In the genomic region with DNA sequence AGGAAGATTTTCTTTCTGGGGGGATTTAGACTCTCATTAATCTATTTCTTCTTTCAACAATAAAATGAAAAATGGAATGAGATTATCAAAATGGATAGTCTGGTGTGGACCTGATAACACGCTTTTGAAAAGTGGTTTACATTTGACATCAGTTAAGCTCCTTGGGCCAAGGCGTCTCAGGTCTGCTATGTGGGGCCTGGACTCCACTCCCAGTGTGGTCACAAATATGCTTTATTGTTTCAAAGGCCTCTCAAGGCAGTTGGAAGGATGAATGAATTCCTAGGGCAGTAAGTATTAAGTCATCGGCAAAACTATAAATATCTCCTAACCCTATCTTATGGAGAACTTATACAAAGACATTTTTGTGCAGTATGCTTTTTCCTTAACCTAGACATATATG, we compare ENCODE assay signal across 26 cellular contexts.
"Had no signal": no experiment of that assay in that cellular context is flagged by ENCODE, and none has a peak within 500 bp of the region (broad histone marks: within the 10 kb centered on the region; RNA-seq: fewer than 3 reads in every experiment).

No MANE protein-coding gene starts in this region.

- FAIRE-seq: keratinocyte had no signal

- H3K4me3 ChIP-seq: heart right ventricle, hepatocyte, left lung, lower lobe of right lung, ovary, right atrium auricular region, right lobe of liver, smooth muscle cell, stomach, testis, thyroid gland, uterus had no signal

- H3K9me3 ChIP-seq: heart right ventricle, left lung, lower lobe of right lung, ovary, right atrium auricular region, right lobe of liver, stomach, testis, thyroid gland, uterus had no signal

- H3K36me3 Mint-ChIP-seq: naive B cell; natural killer cell; stimulated activated naive B cell treated with anti-CD40 and anti-IgM and Interleukin-4, amounts not matched to agents 10 μg/mL and 1 μg/mL and 100 μg/mL, for 72 hours had no signal

- H3K4me2 ChIP-seq: hepatocyte, smooth muscle cell had no signal

- H2AFZ ChIP-seq: hepatocyte had no signal

- H3K27me3 Mint-ChIP-seq: progenitor cell of endocrine pancreas; stimulated activated naive B cell treated with anti-CD40 and anti-IgM and Interleukin-4, amounts not matched to agents 10 μg/mL and 1 μg/mL and 100 μg/mL, for 72 hours had no signal

- H3K27ac ChIP-seq: heart right ventricle, hepatocyte, left lung, lower lobe of right lung, ovary, right atrium auricular region, right lobe of liver, stomach, testis, thyroid gland, uterus had no signal

- H3K27me3 ChIP-seq: heart right ventricle, hepatocyte, left lung, ovary, right atrium auricular region, stomach, testis, thyroid gland, uterus had no signal

- H3K27ac Mint-ChIP-seq: naive B cell; natural killer cell; progenitor cell of endocrine pancreas; stimulated activated naive B cell treated with anti-CD40 and anti-IgM and Interleukin-4, amounts not matched to agents 10 μg/mL and 1 μg/mL and 100 μg/mL, for 72 hours had no signal

- H3K4me1 ChIP-seq: heart right ventricle, left lung, right atrium auricular region, testis, thyroid gland, uterus had no signal

- ATAC-seq: heart right ventricle; left colon; left lung; lower lobe of right lung; natural killer cell; right lobe of liver; stimulated activated naive B cell treated with anti-CD40 and anti-IgM and Interleukin-4, amounts not matched to agents 10 μg/mL and 1 μg/mL and 100 μg/mL, for 72 hours; stimulated activated naive CD8-positive, alpha-beta T cell treated with anti-CD3 and anti-CD28 coated beads, Interleukin-15, Interleukin-2, amounts not matched to agents 100 U/mL and 50 U/mL, for 24 hours had no signal

- H3K4me3 Mint-ChIP-seq: naive B cell; natural killer cell; stimulated activated naive B cell treated with anti-CD40 and anti-IgM and Interleukin-4, amounts not matched to agents 10 μg/mL and 1 μg/mL and 100 μg/mL, for 72 hours had no signal

- H3K4me1 Mint-ChIP-seq: naive B cell; natural killer cell; stimulated activated naive B cell treated with anti-CD40 and anti-IgM and Interleukin-4, amounts not matched to agents 10 μg/mL and 1 μg/mL and 100 μg/mL, for 72 hours had no signal

- H3K36me3 ChIP-seq: heart right ventricle, left lung, lower lobe of right lung, ovary, right atrium auricular region, right lobe of liver, stomach, thyroid gland, uterus had no signal

- H3K9me3 Mint-ChIP-seq: natural killer cell had no signal

- DNase-seq: heart right ventricle; left colon; left lung; lower lobe of right lung; mammary epithelial cell; mesenchymal stem cell; naive B cell; natural killer cell; ovary; right lobe of liver; stimulated activated CD4-positive, alpha-beta T cell treated with anti-CD3 and anti-CD28 coated beads, Interleukin-1b, Interleukin-23, amount 100 ng/mL, for 48 hours; stimulated activated CD4-positive, alpha-beta T cell treated with anti-CD3 and anti-CD28 coated beads, Interleukin-2, amount 100 ng/mL, for 48 hours; stimulated activated CD4-positive, alpha-beta T cell treated with anti-CD3 and anti-CD28 coated beads, Interleukin-4, amount 100 ng/mL, for 4 hours; stimulated activated CD8-positive, alpha-beta memory T cell treated with anti-CD3 and anti-CD28 coated beads, Interleukin-4, amount 100 ng/mL, for 48 hours; stimulated activated naive B cell treated with anti-CD40 and anti-IgM and Interleukin-4, amounts not matched to agents 10 μg/mL and 1 μg/mL and 100 μg/mL, for 72 hours; stimulated activated naive CD8-positive, alpha-beta T cell treated with anti-CD3 and anti-CD28 coated beads, Interleukin-15, Interleukin-2, amounts not matched to agents 100 U/mL and 50 U/mL, for 24 hours; stomach; testis; thyroid gland; trophoblast cell; uterus had no signal
